ENCODE assay signal across 2 cellular contexts in the genomic region with DNA sequence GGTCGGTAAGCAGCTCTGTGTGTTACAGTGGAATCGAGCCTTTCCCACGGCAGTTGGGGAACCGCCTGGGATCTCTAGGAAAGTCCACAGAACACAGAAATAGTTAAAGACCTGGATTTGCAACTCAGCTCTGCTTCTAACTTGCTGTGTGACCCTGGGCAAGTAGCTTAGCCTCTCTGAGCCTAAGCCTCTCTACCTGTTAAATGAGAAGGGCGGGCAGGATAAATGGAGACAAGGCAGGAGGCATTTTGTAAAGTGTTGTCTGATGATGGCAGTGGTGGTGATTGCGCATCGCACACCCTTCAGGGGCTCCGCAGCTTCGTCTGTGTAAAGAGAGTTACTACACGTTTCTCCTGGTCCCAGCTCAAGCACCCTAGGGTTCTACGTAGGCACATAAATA.
A peak's percentile ranks its signal among the peaks of the same experiment; 100 is the strongest.
TF ChIP-seq lines count a peak whose summit lies in the region.

No MANE protein-coding gene starts in this region.

TF ChIP-seq in HEK293, 187 proteins besides CTCF, POLR2A, EP300 and RAD21:
- TF ChIP-seq ZNF768 (tag by site-specific recombination; IDR thresholded peaks at IDR 0.05), result peak; percentile 71; the same call in 1 of the 2 replicates
TF ChIP-seq in HEK293: peak in this region for 1; not testable (repeated sequence) for 186.

TF ChIP-seq in H1, 55 proteins besides CTCF, POLR2A, EP300 and RAD21:
- TF ChIP-seq KDM1A (IDR thresholded peaks at IDR 0.05; ENCODE audit: borderline replicate concordance, low read length), result peak; percentile 18; the same call in 1 of the 2 replicates
